13 cellular contexts compared by ENCODE assay signal in the genomic region with DNA sequence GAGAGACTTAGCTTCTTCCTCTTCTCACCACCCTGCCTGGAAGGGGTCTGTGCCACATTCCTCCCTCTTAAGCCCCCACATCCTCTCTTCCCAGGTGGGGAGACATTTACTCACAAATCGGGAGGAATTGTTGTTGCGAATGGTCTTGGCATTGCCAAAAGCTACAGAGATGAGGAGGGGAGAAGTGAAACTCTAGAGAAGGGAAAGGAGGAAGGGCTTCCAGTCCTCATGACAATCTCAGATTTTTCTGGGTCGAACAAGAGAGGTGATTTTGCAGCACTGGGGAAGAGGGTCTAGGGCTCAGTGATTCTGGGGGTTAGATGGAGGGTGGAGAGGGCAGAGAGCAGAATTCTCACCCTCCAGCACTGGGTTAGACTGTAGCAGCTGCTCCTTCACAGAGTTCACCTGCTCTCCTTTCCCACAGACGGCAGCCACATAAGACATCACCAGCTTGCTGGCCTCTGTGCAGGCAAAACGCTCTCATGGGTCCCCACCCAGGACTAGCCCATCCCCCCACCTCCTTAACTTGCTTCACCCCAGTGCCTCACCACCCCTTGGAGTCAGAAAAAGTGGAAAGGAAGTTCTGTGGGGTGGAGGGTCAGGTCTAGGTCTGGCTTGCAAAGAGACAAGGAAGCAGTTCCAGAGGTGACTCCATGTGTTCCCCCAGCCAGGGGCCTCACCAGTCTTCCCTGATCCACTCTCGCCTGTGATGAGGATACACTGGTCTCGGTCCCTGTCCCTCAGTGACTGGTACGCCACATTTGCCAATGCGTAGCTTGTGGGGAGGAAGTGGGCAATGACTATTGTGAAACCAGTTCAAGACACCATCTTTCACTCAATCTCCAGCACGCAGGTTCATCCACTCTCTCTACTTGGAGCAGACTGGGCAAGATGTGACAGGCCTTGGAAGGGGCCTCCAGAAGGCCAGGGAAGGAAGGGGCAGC. TPM values are rescaled to one million over a fixed set of nuclear protein-coding genes. Genes with fewer than 3 reads are reported as not detected.
A peak's percentile ranks its signal among the peaks of the same experiment; 100 is the strongest.
DNase-seq lines count a peak whose midpoint lies in the region; ATAC-seq, FAIRE-seq and TF ChIP-seq lines count a peak whose summit lies in the region.
"Had no signal": no experiment of that assay in that cellular context is flagged by ENCODE, and none has a peak within 500 bp of the region (broad histone marks: within the 10 kb centered on the region; RNA-seq: fewer than 3 reads in every experiment).

No MANE protein-coding gene starts in this region.

- H3K4me3 Mint-ChIP-seq in activated naive CD4-positive, alpha-beta T cell treated with anti-CD3 and anti-CD28 coated beads for 36 hours = no peak overlapping the region

- intact Hi-C loops in activated naive CD4-positive, alpha-beta T cell treated with anti-CD3 and anti-CD28 coated beads for 36 hours (cut with micrococcal nuclease) = loop anchor here (2.0 kb wide), 1 partner anchor 20 kb away; no protein-coding TSS in a partner anchor
- intact Hi-C loops in sciatic nerve (cut with DNase I) = no loop called here

- peak overlapping the region; percentile 25 for H3K27ac Mint-ChIP-seq in activated naive CD4-positive, alpha-beta T cell treated with anti-CD3 and anti-CD28 coated beads for 36 hours

- no peak for TF ChIP-seq POLR2A in NB4 (IDR thresholded peaks at IDR 0.05; ENCODE audit: extremely low read depth, insufficient read length)
- no peak for TF ChIP-seq POLR2A in erythroblast (IDR thresholded peaks at IDR 0.05; ENCODE audit: low read length)

- TF ChIP-seq CTCF in NB4 (IDR thresholded peaks at IDR 0.05; ENCODE audit: low read depth, low read length) = no peak

- no peaks in the 10 kb centered on the region for H3K36me3 Mint-ChIP-seq in activated naive CD4-positive, alpha-beta T cell treated with anti-CD3 and anti-CD28 coated beads for 36 hours (ENCODE audit: low read depth)

- no peak for FAIRE-seq in HTR-8/SVneo (lab: Jason Lieb, UNC)
- FAIRE-seq: K562 had no signal

- DNase-seq in GF-D8 (lab: John Stamatoyannopoulos, UW) (peak; percentile 10), NB4 (ENCODE audit: low read depth) (peak; percentile 94), sciatic nerve (ENCODE audit: low spot score) (no peak), kidney tubule cell (ENCODE audit: low spot score) (no peak), erythroblast (lab: John Stamatoyannopoulos, UW) (no peak), HTR-8/SVneo (ENCODE audit: insufficient read length, low spot score) (no peak)
- DNase-seq in activated naive CD4-positive, alpha-beta T cell treated with anti-CD3 and anti-CD28 coated beads for 36 hours = peak; percentile 83
- DNase-seq: PC-3 had no signal

- no peaks in the 10 kb centered on the region for H3K9me3 Mint-ChIP-seq in activated naive CD4-positive, alpha-beta T cell treated with anti-CD3 and anti-CD28 coated beads for 36 hours

- peak; percentile 56 for ATAC-seq in sciatic nerve
- ATAC-seq in HG03457 (IDR thresholded peaks at IDR 0.05; ENCODE audit: unreplicated experiment) = no peak
- ATAC-seq: K562, PC-3 had no signal

- peaks cover 36% of the 10 kb centered on the region for H3K4me1 Mint-ChIP-seq in activated naive CD4-positive, alpha-beta T cell treated with anti-CD3 and anti-CD28 coated beads for 36 hours (ENCODE audit: low read depth)

- peak overlapping the region; percentile 35 for H3K4me3 ChIP-seq in NB4 (ENCODE audit: low read depth, low read length)
- H3K4me3 ChIP-seq: K562 had no signal

- no peaks in the 10 kb centered on the region for H3K27me3 Mint-ChIP-seq in activated naive CD4-positive, alpha-beta T cell treated with anti-CD3 and anti-CD28 coated beads for 36 hours (ENCODE audit: low read depth)

- CTCF ChIA-PET in activated naive CD4-positive, alpha-beta T cell treated with anti-CD3 and anti-CD28 coated beads for 36 hours (lab: Charles Lee) = interaction anchor here (0.7 to 1.7 kb wide), 7 partner anchors 13 to 65 kb away, joined by 3 to 9 read pairs (median 5); a partner anchor contains a TSS

RNA-seq across cellular contexts. Expression of a gene that starts 2.7 kb away (rescaled TPM):
- total RNA-seq in activated naive CD4-positive, alpha-beta T cell treated with anti-CD3 and anti-CD28 coated beads for 36 hours = 1 to 10 TPM; 1.4 to 1.5 TPM
- total RNA-seq in sciatic nerve = 0.36 TPM
- total RNA-seq: Daoy, epithelial cell of proximal tubule, lung microvascular endothelial cell, PC-3 had no signal

RNA-seq across cellular contexts. Expression of a gene that starts 30.9 kb away (rescaled TPM):
- under 1 TPM in 1 of 2 experiments, not detected in 1; 0.48 TPM for total RNA-seq in activated naive CD4-positive, alpha-beta T cell treated with anti-CD3 and anti-CD28 coated beads for 36 hours
- not detected for total RNA-seq in sciatic nerve
- total RNA-seq: epithelial cell of proximal tubule, lung microvascular endothelial cell, PC-3 had no signal

RNA-seq across cellular contexts. Expression of a gene that starts 31.4 kb away (rescaled TPM):
- total RNA-seq in activated naive CD4-positive, alpha-beta T cell treated with anti-CD3 and anti-CD28 coated beads for 36 hours = 10 to 100 TPM; 71.3 to 72.2 TPM
- 13.1 TPM for total RNA-seq in sciatic nerve

RNA-seq across cellular contexts. Expression of a gene that starts 40.9 kb away (rescaled TPM):
- 1 to 10 TPM; 5.1 to 5.5 TPM for total RNA-seq in activated naive CD4-positive, alpha-beta T cell treated with anti-CD3 and anti-CD28 coated beads for 36 hours
- 6.2 TPM for total RNA-seq in sciatic nerve

RNA-seq across cellular contexts. Expression of a gene that starts 41.7 kb away (rescaled TPM):
- total RNA-seq in activated naive CD4-positive, alpha-beta T cell treated with anti-CD3 and anti-CD28 coated beads for 36 hours = 10 to 100 TPM; 18.4 to 19.1 TPM
- 52.7 TPM for total RNA-seq in sciatic nerve

Comparison
In these comparisons a context has a peak if more than half of its experiments do, and no peak if none do; other contexts are left out.
1. DNase-seq: peak in GF-D8 (single experiment), NB4 (single experiment) and activated naive CD4-positive, alpha-beta T cell treated with anti-CD3 and anti-CD28 coated beads for 36 hours (single experiment); none in sciatic nerve (single experiment), kidney tubule cell (single experiment), erythroblast (0 of 2) and HTR-8/SVneo (single experiment).